1 cellular context compared by ENCODE assay signal in the genomic region with DNA sequence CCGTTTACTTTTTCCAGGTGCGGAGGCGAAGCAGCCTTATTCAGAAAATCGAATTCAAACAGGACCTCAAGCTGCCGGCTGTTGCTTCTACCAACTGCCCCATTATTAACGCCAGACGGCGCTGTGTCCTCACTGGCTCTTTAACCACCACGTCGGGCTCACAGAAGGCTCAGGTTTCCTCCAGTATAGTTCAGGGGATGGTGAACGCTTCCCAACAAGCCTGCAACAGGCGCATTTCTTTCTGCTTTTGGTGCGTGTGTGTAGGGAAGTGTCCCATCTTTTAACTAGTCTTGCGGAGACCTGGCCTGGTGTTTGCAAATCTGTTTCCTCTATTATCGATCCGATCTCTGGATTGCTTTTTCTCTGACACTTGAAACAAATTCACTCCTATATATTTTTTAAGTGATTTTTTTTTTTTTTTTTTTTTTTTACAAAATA.
TF ChIP-seq lines count a peak whose summit lies in the region.

No MANE protein-coding gene starts in this region.

TF ChIP-seq in HepG2, 621 proteins besides CTCF, POLR2A, EP300 and RAD21 (continued from another document and continues in another):
- TF ChIP-seq, protein P1, sequence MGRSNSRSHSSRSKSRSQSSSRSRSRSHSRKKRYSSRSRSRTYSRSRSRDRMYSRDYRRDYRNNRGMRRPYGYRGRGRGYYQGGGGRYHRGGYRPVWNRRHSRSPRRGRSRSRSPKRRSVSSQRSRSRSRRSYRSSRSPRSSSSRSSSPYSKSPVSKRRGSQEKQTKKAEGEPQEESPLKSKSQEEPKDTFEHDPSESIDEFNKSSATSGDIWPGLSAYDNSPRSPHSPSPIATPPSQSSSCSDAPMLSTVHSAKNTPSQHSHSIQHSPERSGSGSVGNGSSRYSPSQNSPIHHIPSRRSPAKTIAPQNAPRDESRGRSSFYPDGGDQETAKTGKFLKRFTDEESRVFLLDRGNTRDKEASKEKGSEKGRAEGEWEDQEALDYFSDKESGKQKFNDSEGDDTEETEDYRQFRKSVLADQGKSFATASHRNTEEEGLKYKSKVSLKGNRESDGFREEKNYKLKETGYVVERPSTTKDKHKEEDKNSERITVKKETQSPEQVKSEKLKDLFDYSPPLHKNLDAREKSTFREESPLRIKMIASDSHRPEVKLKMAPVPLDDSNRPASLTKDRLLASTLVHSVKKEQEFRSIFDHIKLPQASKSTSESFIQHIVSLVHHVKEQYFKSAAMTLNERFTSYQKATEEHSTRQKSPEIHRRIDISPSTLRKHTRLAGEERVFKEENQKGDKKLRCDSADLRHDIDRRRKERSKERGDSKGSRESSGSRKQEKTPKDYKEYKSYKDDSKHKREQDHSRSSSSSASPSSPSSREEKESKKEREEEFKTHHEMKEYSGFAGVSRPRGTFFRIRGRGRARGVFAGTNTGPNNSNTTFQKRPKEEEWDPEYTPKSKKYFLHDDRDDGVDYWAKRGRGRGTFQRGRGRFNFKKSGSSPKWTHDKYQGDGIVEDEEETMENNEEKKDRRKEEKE (IDR thresholded peaks at IDR 0.05), result no peak
- TF ChIP-seq, protein P2, sequence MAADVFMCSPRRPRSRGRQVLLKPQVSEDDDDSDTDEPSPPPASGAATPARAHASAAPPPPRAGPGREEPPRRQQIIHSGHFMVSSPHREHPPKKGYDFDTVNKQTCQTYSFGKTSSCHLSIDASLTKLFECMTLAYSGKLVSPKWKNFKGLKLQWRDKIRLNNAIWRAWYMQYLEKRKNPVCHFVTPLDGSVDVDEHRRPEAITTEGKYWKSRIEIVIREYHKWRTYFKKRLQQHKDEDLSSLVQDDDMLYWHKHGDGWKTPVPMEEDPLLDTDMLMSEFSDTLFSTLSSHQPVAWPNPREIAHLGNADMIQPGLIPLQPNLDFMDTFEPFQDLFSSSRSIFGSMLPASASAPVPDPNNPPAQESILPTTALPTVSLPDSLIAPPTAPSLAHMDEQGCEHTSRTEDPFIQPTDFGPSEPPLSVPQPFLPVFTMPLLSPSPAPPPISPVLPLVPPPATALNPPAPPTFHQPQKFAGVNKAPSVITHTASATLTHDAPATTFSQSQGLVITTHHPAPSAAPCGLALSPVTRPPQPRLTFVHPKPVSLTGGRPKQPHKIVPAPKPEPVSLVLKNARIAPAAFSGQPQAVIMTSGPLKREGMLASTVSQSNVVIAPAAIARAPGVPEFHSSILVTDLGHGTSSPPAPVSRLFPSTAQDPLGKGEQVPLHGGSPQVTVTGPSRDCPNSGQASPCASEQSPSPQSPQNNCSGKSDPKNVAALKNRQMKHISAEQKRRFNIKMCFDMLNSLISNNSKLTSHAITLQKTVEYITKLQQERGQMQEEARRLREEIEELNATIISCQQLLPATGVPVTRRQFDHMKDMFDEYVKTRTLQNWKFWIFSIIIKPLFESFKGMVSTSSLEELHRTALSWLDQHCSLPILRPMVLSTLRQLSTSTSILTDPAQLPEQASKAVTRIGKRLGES (CRISPR knock-in tag; IDR thresholded peaks at IDR 0.05; ENCODE audit: borderline replicate concordance), result no peak
- TF ChIP-seq CC2D1A (CRISPR knock-in tag; IDR thresholded peaks at IDR 0.05) (no peak), MED13 (CRISPR knock-in tag; IDR thresholded peaks at IDR 0.05) (no peak), JDP2 (CRISPR knock-in tag; IDR thresholded peaks at IDR 0.05; ENCODE audit: borderline replicate concordance) (no peak), NFIC (IDR thresholded peaks at IDR 0.05; ENCODE audit: low read length) (no peak), ZBTB38 (CRISPR knock-in tag; IDR thresholded peaks at IDR 0.05) (no peak), SALL1 (CRISPR knock-in tag; IDR thresholded peaks at IDR 0.05) (peak; percentile 40), KDM4B (CRISPR knock-in tag; IDR thresholded peaks at IDR 0.05) (no peak), DMAP1 (CRISPR knock-in tag; IDR thresholded peaks at IDR 0.05) (no peak), NR2F1 (CRISPR knock-in tag; IDR thresholded peaks at IDR 0.05) (no peak), MTF2 (CRISPR knock-in tag; IDR thresholded peaks at IDR 0.05; ENCODE audit: borderline replicate concordance) (no peak), SPEN (CRISPR knock-in tag; IDR thresholded peaks at IDR 0.05; ENCODE audit: low read depth) (no peak), FOXO1 (CRISPR knock-in tag; IDR thresholded peaks at IDR 0.05) (no peak), PAWR (CRISPR knock-in tag; IDR thresholded peaks at IDR 0.05; ENCODE audit: borderline replicate concordance) (no peak), YEATS4 (CRISPR knock-in tag; IDR thresholded peaks at IDR 0.05; ENCODE audit: borderline replicate concordance) (no peak), ZNF24 (IDR thresholded peaks at IDR 0.05) (no peak), GATAD2A (CRISPR knock-in tag; IDR thresholded peaks at IDR 0.05) (peak; percentile 50; the same call in 1 of the 2 replicates), SP1 (IDR thresholded peaks at IDR 0.05) (no peak), SP1 (CRISPR knock-in tag; IDR thresholded peaks at IDR 0.05) (no peak), ZNF44 (CRISPR knock-in tag; IDR thresholded peaks at IDR 0.05) (no peak), ZNF616 (CRISPR knock-in tag; IDR thresholded peaks at IDR 0.05; ENCODE audit: low read depth) (no peak), MXI1 (IDR thresholded peaks at IDR 0.05; ENCODE audit: borderline replicate concordance, low read depth, low read length) (no peak), ZNF777 (CRISPR knock-in tag; IDR thresholded peaks at IDR 0.05) (peak; percentile 73; the same call in 1 of the 2 replicates), BORCS8-MEF2B (CRISPR knock-in tag; IDR thresholded peaks at IDR 0.05) (no peak), MATR3 (CRISPR knock-in tag; IDR thresholded peaks at IDR 0.05) (no peak), ZNF660 (CRISPR knock-in tag; IDR thresholded peaks at IDR 0.05; ENCODE audit: borderline replicate concordance, low read depth) (no peak), ZNF501 (CRISPR knock-in tag; IDR thresholded peaks at IDR 0.05) (no peak), SIX4 (CRISPR knock-in tag; IDR thresholded peaks at IDR 0.05) (peak; percentile 82), ZNF710 (CRISPR knock-in tag; IDR thresholded peaks at IDR 0.05; ENCODE audit: borderline replicate concordance) (no peak), PAXIP1 (CRISPR knock-in tag; conservative IDR thresholded peaks at IDR 0.05) (no peak), ARNT2 (CRISPR knock-in tag; IDR thresholded peaks at IDR 0.05; ENCODE audit: low read depth) (no peak), HOXA9 (CRISPR knock-in tag; IDR thresholded peaks at IDR 0.05; ENCODE audit: borderline replicate concordance) (no peak), SMARCC2 (IDR thresholded peaks at IDR 0.05) (no peak), HDAC2 (CRISPR knock-in tag; IDR thresholded peaks at IDR 0.05) (peak; percentile 42; the same call in 1 of the 2 replicates), GLI4 (CRISPR knock-in tag; IDR thresholded peaks at IDR 0.05; ENCODE audit: borderline replicate concordance) (no peak), GZF1 (CRISPR knock-in tag; IDR thresholded peaks at IDR 0.05) (no peak), ONECUT2 (CRISPR knock-in tag; IDR thresholded peaks at IDR 0.05) (no peak), HOXA3 (CRISPR knock-in tag; IDR thresholded peaks at IDR 0.05) (no peak)
- TF ChIP-seq, protein P3, sequence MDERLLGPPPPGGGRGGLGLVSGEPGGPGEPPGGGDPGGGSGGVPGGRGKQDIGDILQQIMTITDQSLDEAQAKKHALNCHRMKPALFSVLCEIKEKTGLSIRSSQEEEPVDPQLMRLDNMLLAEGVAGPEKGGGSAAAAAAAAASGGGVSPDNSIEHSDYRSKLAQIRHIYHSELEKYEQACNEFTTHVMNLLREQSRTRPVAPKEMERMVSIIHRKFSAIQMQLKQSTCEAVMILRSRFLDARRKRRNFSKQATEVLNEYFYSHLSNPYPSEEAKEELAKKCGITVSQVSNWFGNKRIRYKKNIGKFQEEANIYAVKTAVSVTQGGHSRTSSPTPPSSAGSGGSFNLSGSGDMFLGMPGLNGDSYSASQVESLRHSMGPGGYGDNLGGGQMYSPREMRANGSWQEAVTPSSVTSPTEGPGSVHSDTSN (CRISPR knock-in tag; IDR thresholded peaks at IDR 0.05), result no peak
- TF ChIP-seq, protein P4, sequence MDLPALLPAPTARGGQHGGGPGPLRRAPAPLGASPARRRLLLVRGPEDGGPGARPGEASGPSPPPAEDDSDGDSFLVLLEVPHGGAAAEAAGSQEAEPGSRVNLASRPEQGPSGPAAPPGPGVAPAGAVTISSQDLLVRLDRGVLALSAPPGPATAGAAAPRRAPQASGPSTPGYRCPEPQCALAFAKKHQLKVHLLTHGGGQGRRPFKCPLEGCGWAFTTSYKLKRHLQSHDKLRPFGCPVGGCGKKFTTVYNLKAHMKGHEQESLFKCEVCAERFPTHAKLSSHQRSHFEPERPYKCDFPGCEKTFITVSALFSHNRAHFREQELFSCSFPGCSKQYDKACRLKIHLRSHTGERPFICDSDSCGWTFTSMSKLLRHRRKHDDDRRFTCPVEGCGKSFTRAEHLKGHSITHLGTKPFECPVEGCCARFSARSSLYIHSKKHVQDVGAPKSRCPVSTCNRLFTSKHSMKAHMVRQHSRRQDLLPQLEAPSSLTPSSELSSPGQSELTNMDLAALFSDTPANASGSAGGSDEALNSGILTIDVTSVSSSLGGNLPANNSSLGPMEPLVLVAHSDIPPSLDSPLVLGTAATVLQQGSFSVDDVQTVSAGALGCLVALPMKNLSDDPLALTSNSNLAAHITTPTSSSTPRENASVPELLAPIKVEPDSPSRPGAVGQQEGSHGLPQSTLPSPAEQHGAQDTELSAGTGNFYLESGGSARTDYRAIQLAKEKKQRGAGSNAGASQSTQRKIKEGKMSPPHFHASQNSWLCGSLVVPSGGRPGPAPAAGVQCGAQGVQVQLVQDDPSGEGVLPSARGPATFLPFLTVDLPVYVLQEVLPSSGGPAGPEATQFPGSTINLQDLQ (CRISPR knock-in tag; IDR thresholded peaks at IDR 0.05), result no peak
- TF ChIP-seq, protein P5, sequence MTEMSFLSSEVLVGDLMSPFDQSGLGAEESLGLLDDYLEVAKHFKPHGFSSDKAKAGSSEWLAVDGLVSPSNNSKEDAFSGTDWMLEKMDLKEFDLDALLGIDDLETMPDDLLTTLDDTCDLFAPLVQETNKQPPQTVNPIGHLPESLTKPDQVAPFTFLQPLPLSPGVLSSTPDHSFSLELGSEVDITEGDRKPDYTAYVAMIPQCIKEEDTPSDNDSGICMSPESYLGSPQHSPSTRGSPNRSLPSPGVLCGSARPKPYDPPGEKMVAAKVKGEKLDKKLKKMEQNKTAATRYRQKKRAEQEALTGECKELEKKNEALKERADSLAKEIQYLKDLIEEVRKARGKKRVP (CRISPR knock-in tag; IDR thresholded peaks at IDR 0.05), result no peak
- TF ChIP-seq, protein P6, sequence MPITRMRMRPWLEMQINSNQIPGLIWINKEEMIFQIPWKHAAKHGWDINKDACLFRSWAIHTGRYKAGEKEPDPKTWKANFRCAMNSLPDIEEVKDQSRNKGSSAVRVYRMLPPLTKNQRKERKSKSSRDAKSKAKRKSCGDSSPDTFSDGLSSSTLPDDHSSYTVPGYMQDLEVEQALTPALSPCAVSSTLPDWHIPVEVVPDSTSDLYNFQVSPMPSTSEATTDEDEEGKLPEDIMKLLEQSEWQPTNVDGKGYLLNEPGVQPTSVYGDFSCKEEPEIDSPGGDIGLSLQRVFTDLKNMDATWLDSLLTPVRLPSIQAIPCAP (CRISPR knock-in tag; IDR thresholded peaks at IDR 0.05; ENCODE audit: low read depth), result no peak
- TF ChIP-seq, protein P7, sequence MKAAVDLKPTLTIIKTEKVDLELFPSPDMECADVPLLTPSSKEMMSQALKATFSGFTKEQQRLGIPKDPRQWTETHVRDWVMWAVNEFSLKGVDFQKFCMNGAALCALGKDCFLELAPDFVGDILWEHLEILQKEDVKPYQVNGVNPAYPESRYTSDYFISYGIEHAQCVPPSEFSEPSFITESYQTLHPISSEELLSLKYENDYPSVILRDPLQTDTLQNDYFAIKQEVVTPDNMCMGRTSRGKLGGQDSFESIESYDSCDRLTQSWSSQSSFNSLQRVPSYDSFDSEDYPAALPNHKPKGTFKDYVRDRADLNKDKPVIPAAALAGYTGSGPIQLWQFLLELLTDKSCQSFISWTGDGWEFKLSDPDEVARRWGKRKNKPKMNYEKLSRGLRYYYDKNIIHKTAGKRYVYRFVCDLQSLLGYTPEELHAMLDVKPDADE (CRISPR knock-in tag; IDR thresholded peaks at IDR 0.05), result no peak
